ENCODE assay signal across 16 cellular contexts in the genomic region with DNA sequence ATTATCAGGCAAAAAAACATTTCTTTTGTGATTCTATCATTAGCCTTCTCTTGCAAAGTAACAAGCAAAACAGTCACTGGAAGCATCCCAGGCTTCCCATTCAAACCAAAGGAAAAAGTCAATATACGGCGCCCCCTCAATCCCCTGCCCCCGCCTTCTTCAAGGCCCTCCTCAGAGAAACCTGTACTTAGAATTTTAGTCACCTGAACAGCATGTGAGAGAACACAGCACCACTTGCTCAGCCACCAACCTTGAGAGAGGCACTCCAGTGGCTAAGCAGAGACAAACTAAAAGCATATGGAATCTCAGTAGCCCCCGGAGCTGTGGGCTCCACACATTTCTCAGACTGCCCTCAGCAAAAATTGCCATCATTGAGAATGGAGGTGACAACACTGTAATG. TPM values are rescaled to one million over a fixed set of nuclear protein-coding genes. Genes with fewer than 3 reads are reported as not detected.
DNase-seq lines count a peak whose midpoint lies in the region; ATAC-seq, FAIRE-seq and TF ChIP-seq lines count a peak whose summit lies in the region.
"Had no signal": no experiment of that assay in that cellular context is flagged by ENCODE, and none has a peak within 500 bp of the region (broad histone marks: within the 10 kb centered on the region; RNA-seq: fewer than 3 reads in every experiment).

No MANE protein-coding gene starts in this region.

- no peak overlapping the region for H3K23ac ChIP-seq in H1 (ENCODE audit: insufficient read length)

- H3K36me3 Mint-ChIP-seq in T-helper 1 cell treated with Interleukin-12 subunit alpha and Interleukin-12 subunit beta and Interleukin-4 antibody, amounts not matched to agents 30 μg/mL and 1 μg/mL, for 36 hours (ENCODE audit: low read depth), result peaks cover 32% of the 10 kb centered on the region
- peaks cover 11 to 70% of the 10 kb centered on the region in 2 donors for H3K36me3 Mint-ChIP-seq in CD4-positive, alpha-beta memory T cell
- H3K36me3 Mint-ChIP-seq: CD14-positive monocyte had no signal

- H3K4ac ChIP-seq in H1 (replicated peaks; ENCODE audit: insufficient read length, low read depth, low read length), result no peak overlapping the region

- intact Hi-C loops in CD4-positive, alpha-beta memory T cell (cut with micrococcal nuclease), result loop anchor here (5.0 kb wide), 1 partner anchor 36 kb away; no protein-coding TSS in a partner anchor

- H3K23me2 ChIP-seq in H1 (ENCODE audit: low read depth, low read length), result no peaks in the 10 kb centered on the region

- H3K27me3 ChIP-seq in CD4-positive, alpha-beta memory T cell (ENCODE audit: insufficient read depth, low read length), result no peaks in the 10 kb centered on the region
- peaks cover 0 to 4% (median 2%) of the 10 kb centered on the region in 4 experiments; a peak in 5 of 7 replicates for H3K27me3 ChIP-seq in H1 (replicated peaks in 1 of 4; ENCODE audit: control insufficient read depth in 3 of 4, extremely low read depth in 1 of 4, insufficient read depth in 3 of 4, low read length in 3 of 4)
- H3K27me3 ChIP-seq in osteoblast (ENCODE audit: insufficient read depth, low read length), result no peaks in the 10 kb centered on the region
- H3K27me3 ChIP-seq: gastroesophageal sphincter, upper lobe of left lung had no signal

- TF ChIP-seq CTCF in VCaP (conservative IDR thresholded peaks at IDR 0.05) (no peak), H1 (IDR thresholded peaks at IDR 0.05; ENCODE audit: control extremely low read depth in 1 of 3, insufficient read depth in 1 of 3, low read depth in 1 of 3, low read length in 3 of 3) (no peak), osteoblast (IDR thresholded peaks at IDR 0.05; ENCODE audit: extremely low read depth, low read depth, low read length) (no peak)

- H3K4me3 Mint-ChIP-seq in T-helper 1 cell treated with Interleukin-12 subunit alpha and Interleukin-12 subunit beta and Interleukin-4 antibody, amounts not matched to agents 30 μg/mL and 1 μg/mL, for 36 hours, result peak overlapping the region; percentile 55
- peak overlapping the region; percentile 4 to 81 (median 66) for H3K4me3 Mint-ChIP-seq in CD4-positive, alpha-beta memory T cell
- H3K4me3 Mint-ChIP-seq: CD14-positive monocyte had no signal

- no peaks in the 10 kb centered on the region for H3K9me3 ChIP-seq in CD4-positive, alpha-beta memory T cell (ENCODE audit: control insufficient read depth in 1 of 2, low read length in 2 of 2)
- no peaks in the 10 kb centered on the region for H3K9me3 ChIP-seq in H1 (ENCODE audit: insufficient read depth in 2 of 2, low read depth in 1 of 2, low read length in 1 of 2)
- H3K9me3 ChIP-seq in osteoblast (ENCODE audit: low read depth, low read length), result no peaks in the 10 kb centered on the region
- H3K9me3 ChIP-seq: gastroesophageal sphincter, upper lobe of left lung had no signal

- H3K18ac ChIP-seq in H1 (ENCODE audit: extremely low read depth, low read length), result no peak overlapping the region

- no peak overlapping the region for H3K4me3 ChIP-seq in CD4-positive, alpha-beta memory T cell (ENCODE audit: low read length in 2 of 2)
- H3K4me3 ChIP-seq in H1 (ENCODE audit: extremely low read depth in 1 of 4, insufficient read depth in 2 of 4, low read depth in 3 of 4, low read length in 4 of 4) (no peak overlapping the region), osteoblast (ENCODE audit: insufficient read depth, low read length) (no peak overlapping the region)
- H3K4me3 ChIP-seq: dorsolateral prefrontal cortex, gastroesophageal sphincter, upper lobe of left lung had no signal

- H3K14ac ChIP-seq in H1 (ENCODE audit: insufficient read length), result no peak overlapping the region

- H2BK20ac ChIP-seq in H1 (ENCODE audit: low read length), result no peak overlapping the region

- WGBS in H1 (ENCODE audit: extremely low coverage in 1 of 2, insufficient coverage in 1 of 2, insufficient read length in 1 of 2, insufficient replicate concordance in 2 of 2, low coverage in 1 of 2, low lambda C conversion rate in 2 of 2, missing lambda C conversion rate in 1 of 2), 2 experiments, result 48% methylated on average over 4 of the region's 4 CpGs; no CpG with 5 or more reads in 1 of the 2 experiments

- H2BK120ac ChIP-seq in H1 (replicated peaks; ENCODE audit: low read depth, low read length), result no peak overlapping the region

- no peak overlapping the region for H2BK15ac ChIP-seq in H1 (ENCODE audit: low read length)

- POLR2A ChIA-PET in CD4-positive, alpha-beta memory T cell (lab: Charles Lee; ENCODE audit: partially characterized antibody), result interaction anchor here (1.0 to 14.8 kb wide), 6 partner anchors 9 to 35 kb away, joined by 4 to 159 read pairs (median 6); no protein-coding TSS in a partner anchor
- POLR2A ChIA-PET in H1 (lab: Charles Lee; ENCODE audit: partially characterized antibody), result no interaction called here

- no peaks in the 10 kb centered on the region for H3K9me3 Mint-ChIP-seq in T-helper 1 cell treated with Interleukin-12 subunit alpha and Interleukin-12 subunit beta and Interleukin-4 antibody, amounts not matched to agents 30 μg/mL and 1 μg/mL, for 36 hours
- no peaks in the 10 kb centered on the region for H3K9me3 Mint-ChIP-seq in CD4-positive, alpha-beta memory T cell

- CTCF ChIA-PET in CD4-positive, alpha-beta memory T cell (lab: Charles Lee; ENCODE audit: partially characterized antibody), result interaction anchor here (1.1 to 1.5 kb wide), 3 partner anchors 14 to 51 kb away, joined by 3 to 4 read pairs (median 3); no protein-coding TSS in a partner anchor
- CTCF ChIA-PET in H1 (lab: Charles Lee; ENCODE audit: partially characterized antibody), result interaction anchor here (1.7 to 3.6 kb wide), 2 partner anchors 12 to 13 kb away, joined by 5 to 14 read pairs; no protein-coding TSS in a partner anchor

- H2AFZ ChIP-seq in H1 (ENCODE audit: low read length) (no peak overlapping the region), osteoblast (ENCODE audit: low read length) (no peak overlapping the region)

- H2AK5ac ChIP-seq in H1 (ENCODE audit: low read depth, low read length), result no peak overlapping the region

- no peak overlapping the region for H4K91ac ChIP-seq in H1 (replicated peaks; ENCODE audit: insufficient read length, low read length)

- no peaks in the 10 kb centered on the region for H3K79me1 ChIP-seq in H1 (ENCODE audit: low read depth, low read length)

- no peak overlapping the region for H3K9ac ChIP-seq in H1 (replicated peaks in 1 of 4; ENCODE audit: extremely low read depth in 1 of 4, low read depth in 3 of 4, low read length in 3 of 4)

- H2BK5ac ChIP-seq in H1 (ENCODE audit: low read depth, low read length), result no peak overlapping the region

- no peak for TF ChIP-seq POLR2A in H1 (IDR thresholded peaks at IDR 0.05; ENCODE audit: control extremely low read depth in 1 of 2, low read depth in 2 of 2, low read length in 2 of 2)

- no peak overlapping the region for H4K5ac ChIP-seq in H1 (ENCODE audit: insufficient read length, low read depth, low read length)

- H4K8ac ChIP-seq in H1 (ENCODE audit: extremely low read depth, insufficient read depth, low read length), result no peak overlapping the region

- peaks cover 89% of the 10 kb centered on the region for H3K4me1 Mint-ChIP-seq in T-helper 1 cell treated with Interleukin-12 subunit alpha and Interleukin-12 subunit beta and Interleukin-4 antibody, amounts not matched to agents 30 μg/mL and 1 μg/mL, for 36 hours (ENCODE audit: low read depth)
- peaks cover 84 to 100% (median 91%) of the 10 kb centered on the region in 4 donors for H3K4me1 Mint-ChIP-seq in CD4-positive, alpha-beta memory T cell
- H3K4me1 Mint-ChIP-seq: CD14-positive monocyte had no signal

- no peak for TF ChIP-seq EP300 in H1 (IDR thresholded peaks at IDR 0.05; ENCODE audit: borderline replicate concordance in 1 of 2, low read depth in 2 of 2, low read length in 2 of 2)

- H3K36me3 ChIP-seq in CD4-positive, alpha-beta memory T cell (ENCODE audit: insufficient read depth, low read length), result peaks cover 11% of the 10 kb centered on the region
- H3K36me3 ChIP-seq in H1 (ENCODE audit: control insufficient read depth in 2 of 4, insufficient read depth in 4 of 4, low read length in 3 of 4), result no peaks in the 10 kb centered on the region
- H3K36me3 ChIP-seq in osteoblast (ENCODE audit: insufficient read depth, low read length), result no peaks in the 10 kb centered on the region
- H3K36me3 ChIP-seq: gastroesophageal sphincter, upper lobe of left lung had no signal

- ATAC-seq in GM19035 (IDR thresholded peaks at IDR 0.05; ENCODE audit: unreplicated experiment), result no peak
- ATAC-seq: gastroesophageal sphincter, left colon had no signal

- no peaks in the 10 kb centered on the region for H4K20me1 ChIP-seq in H1 (replicated peaks in 1 of 2; ENCODE audit: control insufficient read depth in 1 of 2, insufficient read depth in 2 of 2, low read length in 2 of 2)
- H4K20me1 ChIP-seq in osteoblast (ENCODE audit: insufficient read depth, low read length), result no peaks in the 10 kb centered on the region

- no peaks in the 10 kb centered on the region for H3K79me2 ChIP-seq in H1 (ENCODE audit: control insufficient read depth in 1 of 2, insufficient read depth in 2 of 2, low read length in 2 of 2)
- H3K79me2 ChIP-seq in osteoblast (ENCODE audit: insufficient read depth, low read length), result no peaks in the 10 kb centered on the region

- peak overlapping the region; percentile 9 to 30; a peak in 2 of 4 replicates for H3K4me2 ChIP-seq in H1 (ENCODE audit: insufficient read depth in 1 of 2, low read depth in 2 of 2, low read length in 2 of 2)
- H3K4me2 ChIP-seq in osteoblast (ENCODE audit: insufficient read depth, low read length), result no peak overlapping the region

- H3K27ac ChIP-seq in CD4-positive, alpha-beta memory T cell (ENCODE audit: low read depth, low read length), result peak overlapping the region; percentile 11
- H3K27ac ChIP-seq in VCaP (0 out of 2 replicates have a peak overlapping the region, but pooled peaks have one; percentile 1), H1 (ENCODE audit: low read depth, low read length) (no peak overlapping the region), osteoblast (ENCODE audit: low read depth, low read length) (no peak overlapping the region)
- H3K27ac ChIP-seq: gastroesophageal sphincter, upper lobe of left lung had no signal

- TF ChIP-seq RAD21 in H1 (IDR thresholded peaks at IDR 0.05 in 1 of 2, conservative IDR thresholded peaks at IDR 0.05 in 1 of 2; ENCODE audit: low read depth in 2 of 2, low read length in 2 of 2), result no peak

- DNase-seq in T-helper 1 cell (no peak), H1 (ENCODE audit: low read depth in 1 of 2, low spot score in 2 of 2) (no peak), osteoblast (ENCODE audit: insufficient read length, low spot score, missing footprints) (no peak), RKO (ENCODE audit: low spot score) (no peak)
- DNase-seq in CD4-positive, alpha-beta memory T cell, result no peak
- DNase-seq: dorsolateral prefrontal cortex; left colon; NCI-H1105; NK-92 treated with Interleukin-12 subunit alpha and Interleukin-12 subunit beta, amount 100 ng/mL, for 24 hours; stimulated activated CD4-positive, alpha-beta T cell treated with anti-CD3 and anti-CD28 coated beads, Interleukin-15, amount 100 ng/mL, for 24 hours; upper lobe of left lung had no signal

- peaks cover 100% of the 10 kb centered on the region for H3K4me1 ChIP-seq in CD4-positive, alpha-beta memory T cell (ENCODE audit: insufficient read depth, low read length)
- H3K4me1 ChIP-seq in H1 (replicated peaks in 1 of 4; ENCODE audit: control insufficient read depth in 3 of 4, insufficient read depth in 4 of 4, low read length in 3 of 4), result peaks cover 3 to 17% (median 10%) of the 10 kb centered on the region in 4 experiments; a peak in 6 of 7 replicates
- H3K4me1 ChIP-seq in osteoblast (ENCODE audit: insufficient read depth, low read length), result no peaks in the 10 kb centered on the region
- H3K4me1 ChIP-seq: gastroesophageal sphincter, upper lobe of left lung had no signal

- H3K56ac ChIP-seq in H1 (replicated peaks; ENCODE audit: insufficient read length, low read depth, low read length), result no peak overlapping the region

- no peaks in the 10 kb centered on the region for H3K27me3 Mint-ChIP-seq in T-helper 1 cell treated with Interleukin-12 subunit alpha and Interleukin-12 subunit beta and Interleukin-4 antibody, amounts not matched to agents 30 μg/mL and 1 μg/mL, for 36 hours (ENCODE audit: low read depth)
- peaks cover 0 to 1% of the 10 kb centered on the region in 2 donors for H3K27me3 Mint-ChIP-seq in CD4-positive, alpha-beta memory T cell

- peak overlapping the region; percentile 74 for H3K27ac Mint-ChIP-seq in T-helper 1 cell treated with Interleukin-12 subunit alpha and Interleukin-12 subunit beta and Interleukin-4 antibody, amounts not matched to agents 30 μg/mL and 1 μg/mL, for 36 hours
- H3K27ac Mint-ChIP-seq in CD4-positive, alpha-beta memory T cell, result peak overlapping the region; percentile 23 to 86 (median 54)
- H3K27ac Mint-ChIP-seq: CD14-positive monocyte had no signal

- no peak overlapping the region for H2BK12ac ChIP-seq in H1 (ENCODE audit: low read depth, low read length)

- no peak for FAIRE-seq in H1 (lab: Jason Lieb, UNC)

RNA-seq across cellular contexts. Expression of a gene that starts 25.2 kb away (rescaled TPM):
- 100 to 1,000 TPM; 363 to 382 TPM for total RNA-seq in CD4-positive, alpha-beta memory T cell
- polyA plus RNA-seq in CD4-positive, alpha-beta memory T cell, result 100 to 1,000 TPM; 307 to 399 TPM
- total RNA-seq in H1 (2021; fragmentation: NEBNext Ultra II Directional; extraction: Animal tissue kit (Norgen Biotek cat#: 25700)), result 0.67 and 2.6 TPM in 2 replicates
- polyA plus RNA-seq in H1 (2011; rRNA removed), result 3.6 and 5.2 TPM in 2 replicates
- 3.1 TPM for polyA plus RNA-seq in H1 (2011; cell fraction: cytosol; rRNA removed)
- 3.4 TPM for polyA plus RNA-seq in H1 (2011; cell fraction: nucleus; rRNA removed)
- polyA plus RNA-seq in H1 (2012, experiment 1 of 2), result 1.3 to 2.7 TPM (median 2.0 TPM) in 4 replicates
- polyA plus RNA-seq in H1 (2012, experiment 2 of 2), result 0.62 TPM
- 0.12 TPM for polyA plus RNA-seq in H1 (2013, experiment 1 of 2)
- polyA plus RNA-seq in H1 (2013, experiment 2 of 2), result 0.20 TPM
- 3.6 and 5.4 TPM in 2 replicates for polyA minus RNA-seq in H1 (2011; rRNA and poly(A)+ RNA removed)
- polyA minus RNA-seq in H1 (2011; cell fraction: cytosol; rRNA and poly(A)+ RNA removed), result 1.6 TPM
- polyA minus RNA-seq in H1 (2011; cell fraction: nucleus; rRNA and poly(A)+ RNA removed), result 4.3 TPM
- total RNA-seq in osteoblast, result 5.8 and 7.7 TPM in 2 replicates

Comparison
In these comparisons a context has a peak if more than half of its experiments do, and no peak if none do; other contexts are left out.
1. H3K27ac ChIP-seq: peak in CD4-positive, alpha-beta memory T cell (single experiment) and VCaP (single experiment); none in H1 (single experiment) and osteoblast (single experiment).
2. RNA of a gene that starts 25.2 kb away (total RNA-seq): 363 to 382 TPM in CD4-positive, alpha-beta memory T cell; 5.8 to 7.7 TPM in osteoblast and 0.67 to 2.6 TPM in H1; every median in the first group is over 10 times any median in the second.